Comparison of ENCODE assay signal across 8 cellular contexts in the genomic region with DNA sequence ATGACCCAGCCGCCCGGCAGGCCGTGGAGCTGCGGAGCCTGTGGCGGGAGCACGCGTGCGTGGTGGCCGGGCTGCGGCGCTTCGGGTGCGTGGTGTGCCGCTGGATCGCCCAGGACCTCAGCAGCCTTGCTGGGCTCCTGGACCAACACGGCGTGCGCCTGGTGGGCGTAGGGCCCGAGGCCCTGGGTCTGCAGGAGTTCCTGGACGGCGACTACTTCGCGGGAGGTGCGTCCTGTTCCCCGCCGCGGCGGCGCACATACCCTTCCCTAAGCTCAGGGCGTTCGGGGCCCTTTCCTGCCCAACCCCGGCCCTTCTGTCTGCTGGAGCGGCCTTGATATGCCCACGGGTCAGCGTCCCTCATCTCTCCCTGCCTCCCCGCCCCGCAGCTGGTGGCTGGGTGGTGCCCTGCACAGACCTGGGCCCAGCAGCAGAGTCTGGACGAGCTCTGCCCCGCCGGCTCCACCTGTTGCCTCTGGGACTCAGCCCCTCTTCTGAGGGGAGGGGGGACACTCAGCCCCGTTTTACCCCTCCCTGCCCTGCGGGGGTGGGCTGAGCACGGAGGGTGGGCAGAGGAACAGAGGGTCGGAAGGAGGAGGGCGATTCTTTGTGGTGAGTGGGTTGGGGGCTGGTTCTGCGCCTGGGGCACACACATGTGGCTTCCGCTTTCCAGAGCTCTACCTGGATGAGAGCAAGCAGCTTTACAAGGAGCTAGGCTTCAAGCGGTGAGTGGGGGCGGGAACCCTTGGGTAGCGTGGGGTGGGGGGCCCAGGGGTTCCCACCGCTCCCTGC. TPM values are rescaled to one million over a fixed set of nuclear protein-coding genes. Genes with fewer than 3 reads are reported as not detected.
DNase-seq lines count a peak whose midpoint lies in the region; ATAC-seq, FAIRE-seq and TF ChIP-seq lines count a peak whose summit lies in the region.

No MANE protein-coding gene starts in this region.

- H3K27me3 ChIP-seq in Loucy (ENCODE audit: insufficient read depth, low read length, poor library complexity, severe bottlenecking) (no peaks in the 10 kb centered on the region), GM12878 (replicated peaks in 1 of 2; ENCODE audit: control insufficient read depth in 2 of 2, insufficient read depth in 2 of 2, low read length in 1 of 2) (no peaks in the 10 kb centered on the region), thymus (ENCODE audit: control insufficient read depth, insufficient read depth) (no peaks in the 10 kb centered on the region)

- H3F3A ChIP-seq in Loucy (ENCODE audit: low read depth): no peaks in the 10 kb centered on the region

- H3K4me2 ChIP-seq in Loucy (ENCODE audit: low read depth, low read length, poor library complexity, severe bottlenecking) (peak overlapping the region; percentile 89), GM12878 (ENCODE audit: control insufficient read depth, insufficient read depth) (peak overlapping the region; percentile 96)

- POLR2A ChIA-PET in GM12878 (lab: Charles Lee): interaction anchor here (0.6 to 6.5 kb wide), 6 partner anchors 8 to 61 kb away, joined by 3 to 61 read pairs (median 18); partner anchors contain the start of genes PANK4 and TNFRSF14

- no peak for TF ChIP-seq CTCF in Loucy (conservative IDR thresholded peaks at IDR 0.05; ENCODE audit: low read length)
- TF ChIP-seq CTCF in GM12878 (IDR thresholded peaks at IDR 0.05 in 2 of 3, conservative IDR thresholded peaks at IDR 0.05 in 1 of 3; ENCODE audit: control insufficient read depth in 2 of 3, extremely low read depth in 1 of 3, insufficient read depth in 1 of 3, low read depth in 3 of 3, low read length in 3 of 3): no peak

- H3K4me3 ChIP-seq in Loucy (ENCODE audit: low read length, poor library complexity, severe bottlenecking) (peak overlapping the region; percentile 92), GM12878 (peak overlapping the region; percentile 75), thymus (ENCODE audit: low read length) (peak overlapping the region; percentile 83)

- peak overlapping the region; percentile 98 for H3K9ac ChIP-seq in Loucy (ENCODE audit: low read depth, low read length, poor library complexity, severe bottlenecking)
- peak overlapping the region; percentile 40; the same call in 1 of the 2 replicates for H3K9ac ChIP-seq in GM12878 (ENCODE audit: control insufficient read depth, insufficient read depth, low read length)

- TF ChIP-seq RAD21 in GM12878 (IDR thresholded peaks at IDR 0.05; ENCODE audit: insufficient read depth, low read depth, low read length): no peak

- TF ChIP-seq POLR2A in GM12878 (IDR thresholded peaks at IDR 0.05; ENCODE audit: low read depth, low read length): no peak

- no peak for TF ChIP-seq EP300 in GM12878 (IDR thresholded peaks at IDR 0.05; ENCODE audit: borderline replicate concordance in 1 of 2, control insufficient read depth in 1 of 2, low read depth in 2 of 2, low read length in 2 of 2)

- RAD21 ChIA-PET in GM12878 (lab: Charles Lee; ENCODE audit: unreplicated experiment): interaction anchor here (1.0 to 6.1 kb wide), 4 partner anchors 10 to 171 kb away, joined by 3 to 54 read pairs (median 20); partner anchors contain the start of gene TNFRSF14

- no peak overlapping the region for H3K27ac ChIP-seq in GM12878 (ENCODE audit: control insufficient read depth, insufficient read depth)
- H3K27ac ChIP-seq in thymus (ENCODE audit: low read depth): peak overlapping the region; percentile 53

- ATAC-seq in GM12878 (no peak), left colon (peak; percentile 19), GM19463 (IDR thresholded peaks at IDR 0.05; ENCODE audit: unreplicated experiment) (no peak)

- no TSS peak for BruUV-seq in GM12878 (replicated peaks; lab: Mats Ljungman, UMichigan)

- intact Hi-C loops in GM12878 (cut with micrococcal nuclease; ENCODE audit: unreplicated experiment) (loop anchor here (2.0 kb wide), 1 partner anchor 56 kb away; no protein-coding TSS in a partner anchor), left colon (cut with DNase I, micrococcal nuclease) (no loop called here)

- SMC1A ChIA-PET in GM12878 (lab: Charles Lee; ENCODE audit: uncharacterized antibody, unreplicated experiment): interaction anchor here (1.7 kb wide), 1 partner anchor 57 kb away, joined by 3 read pairs; no protein-coding TSS in a partner anchor

- no peaks in the 10 kb centered on the region for H3K9me3 ChIP-seq in Loucy (ENCODE audit: insufficient read depth, low read depth, low read length)
- H3K9me3 ChIP-seq in GM12878 (replicated peaks; ENCODE audit: control insufficient read depth, insufficient read depth, low read length): no peaks in the 10 kb centered on the region
- no peaks in the 10 kb centered on the region for H3K9me3 ChIP-seq in thymus (ENCODE audit: control insufficient read depth)

- H3K9me2 ChIP-seq in Loucy (replicated peaks; ENCODE audit: low read depth, low read length): no peaks in the 10 kb centered on the region

- H3K36me3 ChIP-seq in Loucy (ENCODE audit: insufficient read depth, low read length) (no peaks in the 10 kb centered on the region), GM12878 (ENCODE audit: control insufficient read depth in 2 of 2, insufficient read depth in 2 of 2, low read length in 1 of 2) (0 out of 4 replicates have a peak, but pooled peaks cover 0 to 2% of the 10 kb centered on the region in 2 experiments), thymus (ENCODE audit: control insufficient read depth, insufficient read depth) (no peaks in the 10 kb centered on the region)

- peaks cover 3% of the 10 kb centered on the region for H4K20me1 ChIP-seq in Loucy (ENCODE audit: insufficient read depth, low read length, poor library complexity, severe bottlenecking)
- no peaks in the 10 kb centered on the region for H4K20me1 ChIP-seq in GM12878 (ENCODE audit: control insufficient read depth, insufficient read depth)

- H3K4me1 ChIP-seq in Loucy (ENCODE audit: insufficient read depth, low read length, poor library complexity, severe bottlenecking) (peaks cover 30% of the 10 kb centered on the region), GM12878 (ENCODE audit: control insufficient read depth, insufficient read depth, low read length) (peaks cover 21% of the 10 kb centered on the region), thymus (ENCODE audit: control insufficient read depth, insufficient read depth, low read length) (peaks cover 5% of the 10 kb centered on the region)

- no peak for FAIRE-seq in GM12878 (lab: Jason Lieb, UNC)

- 10% methylated on average over 23 of the region's 52 CpGs for WGBS in GM12878 (ENCODE audit: insufficient coverage, insufficient replicate concordance, low lambda C conversion rate, missing lambda C conversion rate)
- WGBS in thymus: 7% methylated on average over 52 of the region's 52 CpGs

- CTCF ChIA-PET in GM12878 (lab: Yijun Ruan, JAX): interaction anchor here (7.2 kb wide), 1 partner anchor 30 kb away, joined by 54 read pairs; the partner anchor contains the start of gene TNFRSF14

- H3K79me2 ChIP-seq in Loucy (ENCODE audit: insufficient read depth, low read length) (peaks cover 7% of the 10 kb centered on the region; the same call in 1 of the 2 replicates), GM12878 (ENCODE audit: control insufficient read depth, insufficient read depth, low read length) (peaks cover 4% of the 10 kb centered on the region)

- in situ Hi-C loops in GM12878 (cut with MboI): no loop called here

- H2AFZ ChIP-seq in Loucy (ENCODE audit: low read length) (peak overlapping the region; percentile 84), GM12878 (ENCODE audit: control insufficient read depth, low read depth, low read length) (peak overlapping the region; percentile 61)

- peak; percentile 46 for DNase-seq in activated CD4-positive, alpha-beta T cell treated with anti-CD3 and anti-CD28 coated beads for 48 hours
- no peak for DNase-seq in activated CD4-positive, alpha-beta T cell treated with anti-CD3 and anti-CD28 coated beads for 4 hours
- no peak for DNase-seq in GM12878 (ENCODE audit: low read depth, low spot score)
- DNase-seq in left colon: peak in 1 of 2 donors; percentile 62
- no peak for DNase-seq in ureter (ENCODE audit: low spot score)

RNA-seq across cellular contexts. Expression of gene PRXL2B, which starts 0.7 kb away (rescaled TPM):
- total RNA-seq in GM12878 (2013; cell fraction: nucleolus; rRNA removed): 6.1 and 6.2 TPM in 2 replicates
- 4.2 TPM in 2 replicates for total RNA-seq in GM12878 (2014; rRNA removed)
- total RNA-seq in GM12878 (2014; rRNA removed; fragmentation: Illumina TruSeq; extraction: Trizol): 1.8 and 1.9 TPM in 2 replicates
- 5.6 and 7.6 TPM in 2 replicates for total RNA-seq in GM12878 (2021)
- polyA plus RNA-seq in GM12878 (2011; ENCODE audit: low read depth): 2.4 TPM
- polyA plus RNA-seq in GM12878 (2011; rRNA removed): 3.1 and 5.0 TPM in 2 replicates
- polyA plus RNA-seq in GM12878 (2011; cell fraction: cytosol; rRNA removed): 8.8 and 10.6 TPM in 2 replicates
- 19.6 and 22.7 TPM in 2 replicates for polyA plus RNA-seq in GM12878 (2011; cell fraction: nucleus; rRNA removed)
- 7.7 and 7.9 TPM in 2 replicates for polyA plus RNA-seq in GM12878 (2012)
- polyA plus RNA-seq in GM12878 (2014; fragmentation: Illumina TruSeq; extraction: Trizol): 1.3 and 2.7 TPM in 2 replicates
- under 1 TPM; 0.44 to 0.53 TPM for polyA plus RNA-seq in GM12878 (2014; fragmentation: Nextera tagmentation; extraction: Ambion mirVana)
- polyA plus RNA-seq in GM12878 (2014; rRNA removed): 5.5 and 6.8 TPM in 2 replicates
- 1 to 10 TPM; 3.8 to 4.8 TPM for polyA plus RNA-seq in GM12878 (2016; fragmentation: Nextera tagmentation; extraction: Ambion mirVana)
- polyA minus RNA-seq in GM12878 (2011; rRNA and poly(A)+ RNA removed): 1.1 and 5.2 TPM in 2 replicates
- polyA minus RNA-seq in GM12878 (2011; cell fraction: cytosol; rRNA and poly(A)+ RNA removed): 1.6 and 2.6 TPM in 2 replicates
- 3.0 and 3.5 TPM in 2 replicates for polyA minus RNA-seq in GM12878 (2011; cell fraction: nucleus; rRNA and poly(A)+ RNA removed)
- total RNA-seq in left colon: 10 to 100 TPM; 73.9 to 86.3 TPM
- polyA plus RNA-seq in thymus: 12.3 TPM
- total RNA-seq in ureter: 37.1 TPM

RNA-seq across cellular contexts. Expression of gene TNFRSF14, which starts 31.1 kb away (rescaled TPM):
- total RNA-seq in GM12878 (2013; cell fraction: nucleolus; rRNA removed): 315 and 380 TPM in 2 replicates
- total RNA-seq in GM12878 (2014; rRNA removed): 53.6 and 61.1 TPM in 2 replicates
- total RNA-seq in GM12878 (2014; rRNA removed; fragmentation: Illumina TruSeq; extraction: Trizol): 20.0 and 23.0 TPM in 2 replicates
- total RNA-seq in GM12878 (2021): 76.2 and 79.1 TPM in 2 replicates
- polyA plus RNA-seq in GM12878 (2011; ENCODE audit: low read depth): 42.6 TPM
- polyA plus RNA-seq in GM12878 (2011; rRNA removed): 30.5 and 69.6 TPM in 2 replicates
- polyA plus RNA-seq in GM12878 (2011; cell fraction: cytosol; rRNA removed): 85.6 and 116 TPM in 2 replicates
- 998 and 1,152 TPM in 2 replicates for polyA plus RNA-seq in GM12878 (2011; cell fraction: nucleus; rRNA removed)
- 120 and 163 TPM in 2 replicates for polyA plus RNA-seq in GM12878 (2012)
- 4.8 and 19.2 TPM in 2 replicates for polyA plus RNA-seq in GM12878 (2014; fragmentation: Illumina TruSeq; extraction: Trizol)
- 1 to 10 TPM in 1 of 2 experiments, under 1 TPM in 1; 0.43 to 2.9 TPM for polyA plus RNA-seq in GM12878 (2014; fragmentation: Nextera tagmentation; extraction: Ambion mirVana)
- polyA plus RNA-seq in GM12878 (2014; rRNA removed): 113 and 114 TPM in 2 replicates
- 10 to 100 TPM; 36.2 to 46.7 TPM for polyA plus RNA-seq in GM12878 (2016; fragmentation: Nextera tagmentation; extraction: Ambion mirVana)
- 22.7 and 47.3 TPM in 2 replicates for polyA minus RNA-seq in GM12878 (2011; rRNA and poly(A)+ RNA removed)
- 17.1 and 28.0 TPM in 2 replicates for polyA minus RNA-seq in GM12878 (2011; cell fraction: cytosol; rRNA and poly(A)+ RNA removed)
- 91.9 and 124 TPM in 2 replicates for polyA minus RNA-seq in GM12878 (2011; cell fraction: nucleus; rRNA and poly(A)+ RNA removed)
- 100 to 1,000 TPM; 142 to 178 TPM for total RNA-seq in left colon
- polyA plus RNA-seq in thymus: 233 TPM
- total RNA-seq in ureter: 160 TPM

RNA-seq across cellular contexts. Expression of gene MMEL1, which starts 45.6 kb away (rescaled TPM):
- total RNA-seq in GM12878 (2013; cell fraction: nucleolus; rRNA removed): not detected in 2 replicates
- not detected in 2 replicates for total RNA-seq in GM12878 (2014; rRNA removed)
- not detected in 2 replicates for total RNA-seq in GM12878 (2014; rRNA removed; fragmentation: Illumina TruSeq; extraction: Trizol)
- total RNA-seq in GM12878 (2021): not detected in 2 replicates
- polyA plus RNA-seq in GM12878 (2011; ENCODE audit: low read depth): not detected
- polyA plus RNA-seq in GM12878 (2011; rRNA removed): 0.11 and 0.13 TPM in 2 replicates
- polyA plus RNA-seq in GM12878 (2011; cell fraction: cytosol; rRNA removed): 0.03 and 0.18 TPM in 2 replicates
- polyA plus RNA-seq in GM12878 (2011; cell fraction: nucleus; rRNA removed): 0.16 and 0.72 TPM in 2 replicates
- not detected in 2 replicates for polyA plus RNA-seq in GM12878 (2012)
- polyA plus RNA-seq in GM12878 (2014; fragmentation: Illumina TruSeq; extraction: Trizol): not detected in 2 replicates
- polyA plus RNA-seq in GM12878 (2014; fragmentation: Nextera tagmentation; extraction: Ambion mirVana): not detected
- not detected in 2 replicates for polyA plus RNA-seq in GM12878 (2014; rRNA removed)
- polyA plus RNA-seq in GM12878 (2016; fragmentation: Nextera tagmentation; extraction: Ambion mirVana): not detected
- polyA minus RNA-seq in GM12878 (2011; rRNA and poly(A)+ RNA removed): not detected in 2 replicates
- not detected in 2 replicates for polyA minus RNA-seq in GM12878 (2011; cell fraction: cytosol; rRNA and poly(A)+ RNA removed)
- polyA minus RNA-seq in GM12878 (2011; cell fraction: nucleus; rRNA and poly(A)+ RNA removed): not detected in 2 replicates
- total RNA-seq in left colon: 10 to 100 TPM in 1 of 2 donors, 1 to 10 TPM in 1; 7.8 to 11.5 TPM
- polyA plus RNA-seq in thymus: 1.8 TPM
- 18.1 TPM for total RNA-seq in ureter

RNA-seq across cellular contexts. Expression of gene HES5, which starts 57.2 kb away (rescaled TPM):
- not detected in 2 replicates for total RNA-seq in GM12878 (2013; cell fraction: nucleolus; rRNA removed)
- total RNA-seq in GM12878 (2014; rRNA removed) (0.22 TPM in 1 of 2 replicates, not detected in the other), GM12878 (2014; rRNA removed; fragmentation: Illumina TruSeq; extraction: Trizol) (not detected in 2 replicates), GM12878 (2021) (0.15 TPM in 1 of 2 replicates, not detected in the other), left colon (1 to 10 TPM; 2.7 to 6.2 TPM), ureter (0.57 TPM)
- not detected for polyA plus RNA-seq in GM12878 (2011; ENCODE audit: low read depth)
- polyA plus RNA-seq in GM12878 (2011; rRNA removed) (not detected in 2 replicates), GM12878 (2014; fragmentation: Illumina TruSeq; extraction: Trizol) (not detected in 2 replicates), GM12878 (2014; fragmentation: Nextera tagmentation; extraction: Ambion mirVana) (not detected), GM12878 (2014; rRNA removed) (0.12 TPM in 1 of 2 replicates, not detected in the other), GM12878 (2016; fragmentation: Nextera tagmentation; extraction: Ambion mirVana) (not detected), thymus (0.55 TPM)
- not detected in 2 replicates for polyA plus RNA-seq in GM12878 (2011; cell fraction: cytosol; rRNA removed)
- polyA plus RNA-seq in GM12878 (2011; cell fraction: nucleus; rRNA removed): not detected in 2 replicates
- polyA plus RNA-seq in GM12878 (2012): not detected in 2 replicates
- polyA minus RNA-seq in GM12878 (2011; rRNA and poly(A)+ RNA removed): not detected in 2 replicates
- not detected in 2 replicates for polyA minus RNA-seq in GM12878 (2011; cell fraction: cytosol; rRNA and poly(A)+ RNA removed)
- polyA minus RNA-seq in GM12878 (2011; cell fraction: nucleus; rRNA and poly(A)+ RNA removed): not detected in 2 replicates

Comparison
In these comparisons a context has a peak if more than half of its experiments do, and no peak if none do; other contexts are left out.
1. RNA of gene MMEL1, which starts 45.6 kb away (total RNA-seq): 18.1 TPM in ureter (single experiment) and 7.8 to 11.5 TPM in left colon; not detected in GM12878; every median in the first group is over 4 times any median in the second.
2. Peak in every context shown above with its lines, with median percentiles within 50 percentile points of each other: H3K4me3 ChIP-seq.